In the genomic region with DNA sequence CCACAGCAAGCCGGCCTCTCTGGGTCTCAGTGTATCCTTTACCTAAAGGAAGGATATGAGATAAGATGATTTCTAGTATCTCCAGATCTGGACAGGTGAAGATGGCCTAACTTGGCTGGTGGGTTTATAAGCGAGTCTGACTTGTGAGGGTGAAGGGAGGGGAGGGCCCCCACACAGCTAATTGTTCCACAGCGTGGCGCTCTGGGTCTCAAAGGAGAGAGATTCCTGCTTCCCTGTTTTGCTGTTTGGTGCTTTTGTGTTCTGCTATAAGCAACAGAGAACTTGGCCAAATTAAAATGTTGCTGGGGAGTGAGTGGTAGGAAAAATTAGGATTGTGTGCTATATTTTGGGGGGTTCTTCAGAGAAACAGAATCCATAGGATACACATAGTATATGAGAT, we compare ENCODE assay signal across 1 cellular context.
TF ChIP-seq lines count a peak whose summit lies in the region.

No MANE protein-coding gene starts in this region.

TF ChIP-seq in IMR-90, 13 proteins besides CTCF, POLR2A, EP300 and RAD21:
- TF ChIP-seq MAZ (IDR thresholded peaks at IDR 0.05; ENCODE audit: borderline replicate concordance, low read depth, low read length) (no peak), RCOR1 (IDR thresholded peaks at IDR 0.05; ENCODE audit: insufficient replicate concordance, low read length) (no peak), MAFK (IDR thresholded peaks at IDR 0.05; ENCODE audit: low read depth, low read length) (no peak)
